Comparison of ENCODE assay signal across 34 cellular contexts in genomic region chr18:41499345-41499744, GRCh38.
"Had no signal": no experiment of that assay in that cellular context is flagged by ENCODE, and none has a peak within 500 bp of the region (broad histone marks: within the 10 kb centered on the region; RNA-seq: fewer than 3 reads in every experiment).

No MANE protein-coding gene starts in this region.

- H3K4me1 Mint-ChIP-seq: activated B cell treated with CpG ODN at 0.5 μM for 24 hours; activated naive CD4-positive, alpha-beta T cell treated with anti-CD3 and anti-CD28 coated beads, Interleukin-2, amount 50 U/mL, for 24 hours; activated naive CD8-positive, alpha-beta T cell treated with anti-CD3 and anti-CD28 coated beads for 36 hours; activated naive CD8-positive, alpha-beta T cell treated with anti-CD3 and anti-CD28 coated beads, Interleukin-2, amount 50 U/mL, for 24 hours; T-helper 17 cell had no signal

- DNase-seq: activated B cell treated with CpG ODN at 0.5 μM for 24 hours; activated CD4-positive, alpha-beta T cell treated with anti-CD3 and anti-CD28 coated beads for 48 hours; activated CD4-positive, alpha-beta T cell treated with anti-CD3 and anti-CD28 coated beads, Interleukin-2, amount 50 U/mL, for 1 hour; activated CD4-positive, alpha-beta T cell treated with anti-CD3 and anti-CD28 coated beads, Interleukin-2, amount 50 U/mL, for 48 hours; activated CD8-positive, alpha-beta memory T cell treated with anti-CD3 and anti-CD28 coated beads for 24 hours; activated CD8-positive, alpha-beta T cell treated with anti-CD3 and anti-CD28 coated beads for 36 hours; activated effector memory CD4-positive, alpha-beta T cell treated with anti-CD3 and anti-CD28 coated beads, Interleukin-2, amount 50 U/mL, for 16 hours; activated naive CD4-positive, alpha-beta T cell treated with anti-CD3 and anti-CD28 coated beads for 36 hours; activated naive CD8-positive, alpha-beta T cell treated with anti-CD3 and anti-CD28 coated beads for 36 hours; activated naive CD8-positive, alpha-beta T cell treated with anti-CD3 and anti-CD28 coated beads, Interleukin-2, amount 50 U/mL, for 24 hours; activated T-cell treated with anti-CD3 and anti-CD28 coated beads, Interleukin-2, amount 50 U/mL, for 1 hour; activated T-cell treated with anti-CD3 and anti-CD28 coated beads, Interleukin-2, amount 50 U/mL, for 48 hours; adrenal gland; amygdala; aorta; body of pancreas; caudate nucleus; cortex of kidney; dermis blood vessel endothelial cell; effector CD4-positive, alpha-beta T cell; effector memory CD8-positive, alpha-beta T cell; erythroblast; foreskin keratinocyte; gastrocnemius medialis; T-helper 1 cell; T-helper 17 cell; T1000; WERI-Rb-1 had no signal

- H3K36me3 Mint-ChIP-seq: activated naive CD4-positive, alpha-beta T cell treated with anti-CD3 and anti-CD28 coated beads, Interleukin-2, amount 50 U/mL, for 24 hours; activated naive CD8-positive, alpha-beta T cell treated with anti-CD3 and anti-CD28 coated beads for 36 hours had no signal

- H3K4me3 Mint-ChIP-seq: activated B cell treated with CpG ODN at 0.5 μM for 24 hours; activated CD8-positive, alpha-beta T cell treated with anti-CD3 and anti-CD28 coated beads for 36 hours; activated naive CD4-positive, alpha-beta T cell treated with anti-CD3 and anti-CD28 coated beads for 36 hours; activated naive CD4-positive, alpha-beta T cell treated with anti-CD3 and anti-CD28 coated beads, Interleukin-2, amount 50 U/mL, for 24 hours; activated naive CD8-positive, alpha-beta T cell treated with anti-CD3 and anti-CD28 coated beads for 36 hours; activated naive CD8-positive, alpha-beta T cell treated with anti-CD3 and anti-CD28 coated beads, Interleukin-2, amount 50 U/mL, for 24 hours; activated T-helper 1 cell treated with anti-CD3 and anti-CD28 coated beads, Interleukin-12 subunit alpha, Interleukin-12 subunit beta, Interleukin-2, Interleukin-4 antibody, amounts not matched to agents 30 ng/mL and 10 ng/mL and 1 ng/mL, durations not matched to agents 14 hours and 24 hours and 36 hours; effector memory CD8-positive, alpha-beta T cell; T-helper 17 cell; T-helper 2 cell treated with Interferon-gamma antibody and Interleukin-4, amounts not matched to agents 5 μg/mL and 100 μg/mL, for 36 hours had no signal

- H3K36me3 ChIP-seq: adrenal gland, esophagus muscularis mucosa, gastrocnemius medialis, WERI-Rb-1 had no signal

- H3K4me1 ChIP-seq: adrenal gland, body of pancreas, esophagus muscularis mucosa, gastrocnemius medialis had no signal

- H3K9me3 Mint-ChIP-seq: activated naive CD4-positive, alpha-beta T cell treated with anti-CD3 and anti-CD28 coated beads, Interleukin-2, amount 50 U/mL, for 24 hours; activated naive CD8-positive, alpha-beta T cell treated with anti-CD3 and anti-CD28 coated beads for 36 hours; activated naive CD8-positive, alpha-beta T cell treated with anti-CD3 and anti-CD28 coated beads, Interleukin-2, amount 50 U/mL, for 24 hours; activated T-helper 1 cell treated with anti-CD3 and anti-CD28 coated beads, Interleukin-12 subunit alpha, Interleukin-12 subunit beta, Interleukin-2, Interleukin-4 antibody, amounts not matched to agents 30 ng/mL and 10 ng/mL and 1 ng/mL, durations not matched to agents 14 hours and 24 hours and 36 hours had no signal

- ATAC-seq: activated CD4-positive, CD25-positive, alpha-beta regulatory T cell treated with anti-CD3 and anti-CD28 coated beads, Interleukin-2, amount 50 U/mL, for 24 hours; activated CD8-positive, alpha-beta T cell treated with anti-CD3 and anti-CD28 coated beads for 36 hours; activated naive CD8-positive, alpha-beta T cell treated with anti-CD3 and anti-CD28 coated beads, Interleukin-2, amount 50 U/mL, for 24 hours; body of pancreas; effector memory CD8-positive, alpha-beta T cell; foreskin keratinocyte; gastrocnemius medialis; T-helper 17 cell had no signal

- H3K27me3 ChIP-seq: adrenal gland, body of pancreas, esophagus muscularis mucosa, foreskin keratinocyte, gastrocnemius medialis had no signal

- H3K27me3 Mint-ChIP-seq: activated B cell treated with CpG ODN at 0.5 μM for 24 hours; activated CD8-positive, alpha-beta T cell treated with anti-CD3 and anti-CD28 coated beads for 36 hours; activated naive CD4-positive, alpha-beta T cell treated with anti-CD3 and anti-CD28 coated beads, Interleukin-2, amount 50 U/mL, for 24 hours; activated naive CD8-positive, alpha-beta T cell treated with anti-CD3 and anti-CD28 coated beads for 36 hours; activated naive CD8-positive, alpha-beta T cell treated with anti-CD3 and anti-CD28 coated beads, Interleukin-2, amount 50 U/mL, for 24 hours; effector memory CD8-positive, alpha-beta T cell; T-helper 17 cell had no signal

- H3K27ac ChIP-seq: adrenal gland, body of pancreas, esophagus muscularis mucosa, foreskin keratinocyte, gastrocnemius medialis, WERI-Rb-1 had no signal

- H3K9me3 ChIP-seq: adrenal gland, body of pancreas, esophagus muscularis mucosa, gastrocnemius medialis had no signal

- H3K4me3 ChIP-seq: adrenal gland, body of pancreas, esophagus muscularis mucosa, gastrocnemius medialis had no signal

- H3K27ac Mint-ChIP-seq: activated B cell treated with CpG ODN at 0.5 μM for 24 hours; activated CD8-positive, alpha-beta T cell treated with anti-CD3 and anti-CD28 coated beads for 36 hours; activated naive CD4-positive, alpha-beta T cell treated with anti-CD3 and anti-CD28 coated beads for 36 hours; activated naive CD4-positive, alpha-beta T cell treated with anti-CD3 and anti-CD28 coated beads, Interleukin-2, amount 50 U/mL, for 24 hours; activated naive CD8-positive, alpha-beta T cell treated with anti-CD3 and anti-CD28 coated beads for 36 hours; activated naive CD8-positive, alpha-beta T cell treated with anti-CD3 and anti-CD28 coated beads, Interleukin-2, amount 50 U/mL, for 24 hours; activated T-helper 1 cell treated with anti-CD3 and anti-CD28 coated beads, Interleukin-12 subunit alpha, Interleukin-12 subunit beta, Interleukin-2, Interleukin-4 antibody, amounts not matched to agents 30 ng/mL and 10 ng/mL and 1 ng/mL, durations not matched to agents 14 hours and 24 hours and 36 hours; activated T-helper 2 cell treated with anti-CD3 and anti-CD28 coated beads, Interferon-gamma antibody, Interleukin-2, Interleukin-4, amounts not matched to agents 10 μg/mL and 5 μg/mL and 100 μg/mL, durations not matched to agents 14 hours and 24 hours and 36 hours; effector memory CD8-positive, alpha-beta T cell; T-helper 17 cell; T-helper 2 cell treated with Interferon-gamma antibody and Interleukin-4, amounts not matched to agents 5 μg/mL and 100 μg/mL, for 36 hours had no signal
